9 cellular contexts compared by ENCODE assay signal in genomic region chr5:75048457-75048953, GRCh38. TPM values are rescaled to one million over a fixed set of nuclear protein-coding genes. Genes with fewer than 3 reads are reported as not detected.
DNase-seq lines count a peak whose midpoint lies in the region; ATAC-seq and TF ChIP-seq lines count a peak whose summit lies in the region.
"Had no signal": no experiment of that assay in that cellular context is flagged by ENCODE, and none has a peak within 500 bp of the region (broad histone marks: within the 10 kb centered on the region; RNA-seq: fewer than 3 reads in every experiment).

No MANE protein-coding gene starts in this region.

- H3K27ac ChIP-seq in angular gyrus (ENCODE audit: low read depth, low read length) (peak overlapping the region; percentile 37), sigmoid colon (peak overlapping the region; percentile 31 to 96 (median 44))

- peak; percentile 44 for ATAC-seq in GM18858 (IDR thresholded peaks at IDR 0.05; ENCODE audit: unreplicated experiment)
- peak; percentile 48 for ATAC-seq in HG02852 (IDR thresholded peaks at IDR 0.05; ENCODE audit: unreplicated experiment)

- intact Hi-C loops in sigmoid colon (cut with DNase I), result no loop called here

- no peak for TF ChIP-seq EP300 in sigmoid colon (IDR thresholded peaks at IDR 0.05)

- TF ChIP-seq CTCF in sigmoid colon (IDR thresholded peaks at IDR 0.05), result no peak

- DNase-seq in sigmoid colon (no peak), OCI-M1 (lab: John Stamatoyannopoulos, UW) (no peak), foreskin melanocyte (no peak), MV-4-11 (lab: John Stamatoyannopoulos, UW) (no peak)
- DNase-seq in stimulated activated CD4-positive, alpha-beta T cell treated with anti-CD3 and anti-CD28 coated beads, Interleukin-2, amount 100 ng/mL, for 48 hours, result no peak
- DNase-seq: stimulated activated CD4-positive, alpha-beta T cell treated with anti-CD3 and anti-CD28 coated beads, Interleukin-4, amount 100 ng/mL, for 1 hour had no signal

- no peak for TF ChIP-seq POLR2A in sigmoid colon (IDR thresholded peaks at IDR 0.05)

- peaks cover 0 to 42% (median 28%) of the 10 kb centered on the region in 4 donors for H3K4me1 ChIP-seq in sigmoid colon

- H3K4me3 ChIP-seq in sigmoid colon, result peak overlapping the region in 2 of 4 donors; percentile 13

- 68 to 79% methylated on average over 7 of the region's 7 CpGs for whole genome bisulfite sequencing in sigmoid colon, 2 donors

- H3K9me3 ChIP-seq in sigmoid colon, result no peaks in the 10 kb centered on the region

- H3K36me3 ChIP-seq in sigmoid colon, result peaks cover 0 to 24% (median under 1%) of the 10 kb centered on the region in 4 donors

- H3K27me3 ChIP-seq in sigmoid colon, result no peaks in the 10 kb centered on the region

RNA-seq across cellular contexts. Expression of gene GCNT4, which starts 3.9 kb away (rescaled TPM):
- 1 to 10 TPM; 1.4 to 3.2 (median 2.8) TPM for total RNA-seq in sigmoid colon
- 1 to 10 TPM in 2 of 3 donors, under 1 TPM in 1; 0.69 to 1.8 (median 1.1) TPM for polyA plus RNA-seq in sigmoid colon
